ENCODE assay signal across 10 cellular contexts in the genomic region with DNA sequence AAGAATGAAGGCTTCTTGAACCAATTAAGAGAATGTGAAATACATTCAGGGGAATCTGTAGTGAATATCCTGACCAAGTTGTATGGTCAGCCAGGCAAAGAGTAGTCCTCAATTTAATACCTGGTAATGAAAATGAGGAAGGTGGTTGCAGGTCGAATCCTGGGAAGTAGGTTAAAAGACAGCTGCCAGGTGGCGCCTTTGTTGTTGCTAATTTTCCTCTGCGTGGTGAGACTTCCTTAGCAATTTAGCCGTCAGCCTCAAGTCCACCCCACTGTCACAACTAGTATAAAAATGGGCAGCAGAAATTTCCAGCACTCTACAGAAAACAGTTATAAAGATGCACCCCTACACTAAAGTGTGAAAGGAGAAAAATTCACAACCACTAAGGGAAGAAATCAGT.
DNase-seq lines count a peak whose midpoint lies in the region; ATAC-seq and TF ChIP-seq lines count a peak whose summit lies in the region.
"Had no signal": no experiment of that assay in that cellular context is flagged by ENCODE, and none has a peak within 500 bp of the region (broad histone marks: within the 10 kb centered on the region; RNA-seq: fewer than 3 reads in every experiment).

No MANE protein-coding gene starts in this region.

- H3K27me3 Mint-ChIP-seq in effector memory CD8-positive, alpha-beta T cell: no peaks in the 10 kb centered on the region

- CTCF ChIA-PET in AG04450 (lab: Charles Lee) (interaction anchor here (1.1 to 4.1 kb wide), 4 partner anchors 10 to 342 kb away, joined by 3 to 21 read pairs (median 6); no protein-coding TSS in a partner anchor), RWPE1 (lab: Yijun Ruan, JAX) (interaction anchor here (0.7 to 3.3 kb wide), 6 partner anchors 237 to 342 kb away, joined by 3 to 19 read pairs (median 3); no protein-coding TSS in a partner anchor)

- H3K36me3 ChIP-seq in hepatocyte (replicated peaks; ENCODE audit: insufficient read depth, low read depth) (no peaks in the 10 kb centered on the region), esophagus squamous epithelium (no peaks in the 10 kb centered on the region)

- in situ Hi-C loops in GM13977 (cut with MboI; ENCODE audit: low pct_unique_long_range_greater_than_20kb, low sequenced_read_pairs, unreplicated experiment): no loop called here

- H3K27me3 ChIP-seq in AG04450 (ENCODE audit: control insufficient read depth, insufficient read depth, low read length): no peaks in the 10 kb centered on the region
- no peaks in the 10 kb centered on the region for H3K27me3 ChIP-seq in hepatocyte
- H3K27me3 ChIP-seq in esophagus squamous epithelium: no peaks in the 10 kb centered on the region

- TF ChIP-seq CTCF in AG04450 (IDR thresholded peaks at IDR 0.05; ENCODE audit: low read depth, low read length) (peak; percentile 26), GM13977 (IDR thresholded peaks at IDR 0.05; ENCODE audit: extremely low read depth, insufficient read depth, missing control alignments) (peak; percentile 52), RWPE1 (conservative IDR thresholded peaks at IDR 0.05; ENCODE audit: low read depth) (0 out of 2 replicates have a peak, but pooled peaks have one; percentile 11), hepatocyte (IDR thresholded peaks at IDR 0.05; ENCODE audit: poor library complexity) (peak; percentile 38), esophagus squamous epithelium (IDR thresholded peaks at IDR 0.05) (peak in 2 of 6 experiments; percentile 18 to 41)

- no peak for DNase-seq in AG04450 (ENCODE audit: low read depth, low spot score)
- DNase-seq in GM13977 (ENCODE audit: low spot score): no peak
- DNase-seq in RWPE1 (ENCODE audit: low spot score): peak; percentile 4
- DNase-seq in hepatocyte (ENCODE audit: low spot score): peak; percentile 42
- DNase-seq in effector memory CD8-positive, alpha-beta T cell: no peak
- no peak for DNase-seq in esophagus squamous epithelium (lab: John Stamatoyannopoulos, UW)
- DNase-seq: stimulated activated CD4-positive, alpha-beta T cell treated with anti-CD3 and anti-CD28 coated beads, Interleukin-2, amount 100 ng/mL, for 48 hours had no signal

- no peak overlapping the region for H3K27ac Mint-ChIP-seq in effector memory CD8-positive, alpha-beta T cell

- H3K4me1 ChIP-seq in hepatocyte (ENCODE audit: insufficient read depth): no peaks in the 10 kb centered on the region
- peaks cover 0 to 5% (median 0%) of the 10 kb centered on the region in 3 donors for H3K4me1 ChIP-seq in esophagus squamous epithelium

- H3K9me3 ChIP-seq in AG04450 (ENCODE audit: control insufficient read depth, insufficient read depth, low read length) (no peaks in the 10 kb centered on the region), hepatocyte (ENCODE audit: low read depth) (no peaks in the 10 kb centered on the region), esophagus squamous epithelium (no peaks in the 10 kb centered on the region)

- POLR2A ChIA-PET in AG04450 (lab: Yijun Ruan, JAX) (no interaction called here), RWPE1 (lab: Yijun Ruan, JAX; ENCODE audit: low non-redundant PET) (no interaction called here)

- no peaks in the 10 kb centered on the region for H4K20me1 ChIP-seq in hepatocyte (ENCODE audit: insufficient read depth, poor library complexity, severe bottlenecking)

- H2AFZ ChIP-seq in hepatocyte: peak overlapping the region; percentile 29
- H2AFZ ChIP-seq: PC-9 had no signal

- no peaks in the 10 kb centered on the region for H3K9me2 ChIP-seq in hepatocyte (replicated peaks; ENCODE audit: insufficient read depth)

- H3K4me3 ChIP-seq in AG04450 (ENCODE audit: low read depth, low read length) (no peak overlapping the region), hepatocyte (no peak overlapping the region), esophagus squamous epithelium (no peak overlapping the region)
- H3K4me3 ChIP-seq: PC-9 had no signal

- H3K9me3 Mint-ChIP-seq in effector memory CD8-positive, alpha-beta T cell: no peaks in the 10 kb centered on the region

- no peak for TF ChIP-seq POLR2A in esophagus squamous epithelium (IDR thresholded peaks at IDR 0.05)

- no peak overlapping the region for H3K4me3 Mint-ChIP-seq in effector memory CD8-positive, alpha-beta T cell

- no peaks in the 10 kb centered on the region for H3K4me1 Mint-ChIP-seq in effector memory CD8-positive, alpha-beta T cell (ENCODE audit: low read depth in 2 of 2)

- intact Hi-C loops in esophagus squamous epithelium (cut with DNase I): no loop called here

- H3K79me2 ChIP-seq in hepatocyte: no peaks in the 10 kb centered on the region

- H3K4me2 ChIP-seq in hepatocyte: peak overlapping the region; percentile 42
- H3K4me2 ChIP-seq: PC-9 had no signal

- 16% methylated on average over 4 of the region's 4 CpGs for whole genome bisulfite sequencing in hepatocyte (ENCODE audit: low lambda C conversion rate, missing lambda C conversion rate)
- 20 to 28% methylated on average over 1 to 4 of the region's 4 CpGs for WGBS in esophagus squamous epithelium, 2 donors

- H3K27ac ChIP-seq in AG04450 (ENCODE audit: low read depth, low read length) (no peak overlapping the region), RWPE1 (no peak overlapping the region), hepatocyte (no peak overlapping the region), esophagus squamous epithelium (no peak overlapping the region)
- H3K27ac ChIP-seq: PC-9 had no signal

- no peak for ATAC-seq in effector memory CD8-positive, alpha-beta T cell (replicated peaks)
- ATAC-seq in HG03439 (IDR thresholded peaks at IDR 0.05; ENCODE audit: unreplicated experiment) (no peak), HG03354 (IDR thresholded peaks at IDR 0.05; ENCODE audit: poor library complexity, severe bottlenecking, unreplicated experiment) (no peak)

- no peaks in the 10 kb centered on the region for H3K36me3 Mint-ChIP-seq in effector memory CD8-positive, alpha-beta T cell (ENCODE audit: insufficient read depth)

Comparison
In these comparisons a context has a peak if more than half of its experiments do, and no peak if none do; other contexts are left out.
1. DNase-seq: peak in RWPE1 (single experiment) and hepatocyte (single experiment); none in AG04450 (single experiment), GM13977 (single experiment), effector memory CD8-positive, alpha-beta T cell (0 of 3) and esophagus squamous epithelium (single experiment).